11 cellular contexts compared by ENCODE assay signal in the genomic region with DNA sequence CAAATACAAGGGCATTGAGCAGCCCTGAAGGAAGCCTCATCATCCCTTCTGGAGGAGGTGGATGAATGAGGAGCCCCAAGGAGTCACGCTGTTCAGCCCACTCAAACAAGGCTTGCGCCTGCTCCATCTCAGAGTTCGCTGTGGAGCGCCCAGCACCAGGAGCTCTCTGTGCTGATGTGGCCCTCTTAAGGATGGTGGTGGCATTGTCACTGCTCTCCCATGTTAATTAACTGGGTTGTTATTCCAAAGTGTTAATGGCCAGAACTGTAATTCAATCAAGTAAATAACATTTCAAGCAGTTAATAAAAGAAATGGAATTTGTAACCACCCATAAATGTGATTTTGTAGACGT.
DNase-seq lines count a peak whose midpoint lies in the region; ATAC-seq and TF ChIP-seq lines count a peak whose summit lies in the region.
"Had no signal": no experiment of that assay in that cellular context is flagged by ENCODE, and none has a peak within 500 bp of the region (broad histone marks: within the 10 kb centered on the region; RNA-seq: fewer than 3 reads in every experiment).

No MANE protein-coding gene starts in this region.

- H3K4me1 Mint-ChIP-seq in brain: peaks cover 16% of the 10 kb centered on the region
- H3K4me1 Mint-ChIP-seq: activated B cell treated with CpG ODN at 0.5 μM for 24 hours had no signal

- H3K4me3 Mint-ChIP-seq in brain: no peak overlapping the region
- H3K4me3 Mint-ChIP-seq: activated B cell treated with CpG ODN at 0.5 μM for 24 hours had no signal

- peak; percentile 58 for TF ChIP-seq CTCF in GM06990 (IDR thresholded peaks at IDR 0.05; ENCODE audit: insufficient read depth, low read length, poor library complexity, severe bottlenecking)
- peak; percentile 21 to 48 for TF ChIP-seq CTCF in brain (conservative IDR thresholded peaks at IDR 0.05)

- DNase-seq in GM06990 (ENCODE audit: extremely low read depth, insufficient read length) (no peak), MV-4-11 (lab: John Stamatoyannopoulos, UW) (peak; percentile 10), medulla oblongata (ENCODE audit: extremely low spot score) (peak; percentile 27), D341Med (ENCODE audit: low spot score) (no peak), DMS114 treated with DMSO at 0.1 percent for 48 hours (lab: John Stamatoyannopoulos, UW; ENCODE audit: unreplicated experiment) (no peak)
- DNase-seq: activated B cell treated with CpG ODN at 0.5 μM for 24 hours; IMR-90; stimulated activated CD4-positive, alpha-beta T cell treated with anti-CD3 and anti-CD28 coated beads, Interleukin-1b, Interleukin-23, amount 100 ng/mL, for 48 hours had no signal

- peaks cover 5 to 17% (median 13%) of the 10 kb centered on the region in 5 experiments for H3K9me3 Mint-ChIP-seq in brain

- peak overlapping the region in 3 of 5 experiments; percentile 66 to 92 (median 76) for H3K27ac Mint-ChIP-seq in brain
- H3K27ac Mint-ChIP-seq: activated B cell treated with CpG ODN at 0.5 μM for 24 hours had no signal

- peaks cover 7% of the 10 kb centered on the region for H3K27me3 Mint-ChIP-seq in brain
- H3K27me3 Mint-ChIP-seq: activated B cell treated with CpG ODN at 0.5 μM for 24 hours had no signal

- H3K36me3 ChIP-seq in GM06990 (ENCODE audit: control insufficient read depth, insufficient read depth, low read length): no peaks in the 10 kb centered on the region

- peaks cover 2% of the 10 kb centered on the region for H3K36me3 Mint-ChIP-seq in brain

- H3K4me3 ChIP-seq in GM06990 (replicated peaks; ENCODE audit: low read depth, low read length): no peak overlapping the region

- ATAC-seq in GM21360 (IDR thresholded peaks at IDR 0.05; ENCODE audit: unreplicated experiment) (no peak), HG02678 (IDR thresholded peaks at IDR 0.05; ENCODE audit: unreplicated experiment) (no peak)

- H3K27me3 ChIP-seq in GM06990 (replicated peaks; ENCODE audit: control insufficient read depth, insufficient read depth, low read length): no peaks in the 10 kb centered on the region

Comparison
In these comparisons a context has a peak if more than half of its experiments do, and no peak if none do; other contexts are left out.
1. DNase-seq: peak in MV-4-11 (single experiment) and medulla oblongata (single experiment); none in GM06990 (single experiment), D341Med (single experiment) and DMS114 treated with DMSO at 0.1 percent for 48 hours (single experiment).